In the genomic region with DNA sequence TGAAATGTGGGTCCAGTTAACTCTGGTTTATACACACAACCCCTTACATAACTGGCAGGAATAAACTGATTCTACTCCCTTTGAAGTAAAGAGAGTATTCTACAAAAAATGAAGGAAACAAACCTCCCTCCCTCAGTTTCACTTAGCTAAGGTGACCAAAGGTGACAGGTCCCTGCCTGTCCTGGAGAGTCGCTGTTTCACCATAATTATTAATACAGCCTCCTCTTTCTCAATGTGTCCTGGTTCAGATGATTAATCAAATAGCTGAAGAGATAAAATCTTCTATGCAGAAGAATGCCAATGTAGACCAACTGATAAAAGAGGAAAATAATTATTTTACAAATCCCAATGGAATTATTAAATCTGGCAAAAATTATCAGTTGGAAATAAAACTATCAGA, we compare ENCODE assay signal across 22 cellular contexts.
"Had no signal": no experiment of that assay in that cellular context is flagged by ENCODE, and none has a peak within 500 bp of the region (broad histone marks: within the 10 kb centered on the region; RNA-seq: fewer than 3 reads in every experiment).

No MANE protein-coding gene starts in this region.

- H3K4me3 Mint-ChIP-seq: activated naive CD8-positive, alpha-beta T cell; activated T-cell treated with anti-CD3 and anti-CD28 coated beads, Interleukin-2, amount 50 U/mL, for 24 hours; activated T-helper 17 cell treated with anti-CD3 and anti-CD28 coated beads, Interleukin-2, amount 50 U/mL, for 72 hours; naive B cell; neural crest cell; stimulated activated memory B cell treated with anti-CD40 and anti-IgM and Interleukin-4, amounts not matched to agents 10 μg/mL and 1 μg/mL and 100 μg/mL, for 72 hours; WTC11 had no signal

- H3K4me3 ChIP-seq: coronary artery, lower lobe of right lung, stomach, transverse colon had no signal

- H3K4me1 Mint-ChIP-seq: naive B cell; stimulated activated memory B cell treated with anti-CD40 and anti-IgM and Interleukin-4, amounts not matched to agents 10 μg/mL and 1 μg/mL and 100 μg/mL, for 72 hours; WTC11 had no signal

- H3K9me3 ChIP-seq: lower lobe of right lung, stomach, transverse colon had no signal

- H3K9me3 Mint-ChIP-seq: activated T-cell treated with anti-CD3 and anti-CD28 coated beads, Interleukin-2, amount 50 U/mL, for 24 hours; activated T-helper 17 cell treated with anti-CD3 and anti-CD28 coated beads, Interleukin-2, amount 50 U/mL, for 72 hours; naive B cell; neural crest cell; stimulated activated memory B cell treated with anti-CD40 and anti-IgM and Interleukin-4, amounts not matched to agents 10 μg/mL and 1 μg/mL and 100 μg/mL, for 72 hours; WTC11 had no signal

- H3K27ac ChIP-seq: coronary artery, lower lobe of right lung, stomach, transverse colon had no signal

- H3K27me3 ChIP-seq: stomach, transverse colon had no signal

- DNase-seq: activated CD4-positive, alpha-beta T cell treated with anti-CD3 and anti-CD28 coated beads, Interleukin-2, amount 50 U/mL, for 4 hours; activated CD8-positive, alpha-beta memory T cell treated with anti-CD3 and anti-CD28 coated beads for 24 hours; activated CD8-positive, alpha-beta memory T cell treated with anti-CD3 and anti-CD28 coated beads, Interleukin-2, amount 50 U/mL, for 4 hours; activated T-cell treated with anti-CD3 and anti-CD28 coated beads, Interleukin-2, amount 50 U/mL, for 24 hours; left colon; lower lobe of right lung; naive B cell; occipital lobe; small intestine; stimulated activated CD4-positive, alpha-beta T cell treated with anti-CD3 and anti-CD28 coated beads, Interleukin-15, amount 100 ng/mL, for 24 hours; stomach; T1000; transverse colon had no signal

- H3K36me3 ChIP-seq: transverse colon had no signal

- H3K27ac Mint-ChIP-seq: activated naive CD8-positive, alpha-beta T cell; activated T-cell treated with anti-CD3 and anti-CD28 coated beads, Interleukin-2, amount 50 U/mL, for 24 hours; activated T-helper 17 cell treated with anti-CD3 and anti-CD28 coated beads, Interleukin-2, amount 50 U/mL, for 72 hours; naive B cell; stimulated activated memory B cell treated with anti-CD40 and anti-IgM and Interleukin-4, amounts not matched to agents 10 μg/mL and 1 μg/mL and 100 μg/mL, for 72 hours; WTC11 had no signal

- H3K27me3 Mint-ChIP-seq: activated naive CD8-positive, alpha-beta T cell; activated T-cell treated with anti-CD3 and anti-CD28 coated beads, Interleukin-2, amount 50 U/mL, for 24 hours; activated T-helper 17 cell treated with anti-CD3 and anti-CD28 coated beads, Interleukin-2, amount 50 U/mL, for 72 hours; stimulated activated memory B cell treated with anti-CD40 and anti-IgM and Interleukin-4, amounts not matched to agents 10 μg/mL and 1 μg/mL and 100 μg/mL, for 72 hours had no signal

- H3K36me3 Mint-ChIP-seq: naive B cell; stimulated activated memory B cell treated with anti-CD40 and anti-IgM and Interleukin-4, amounts not matched to agents 10 μg/mL and 1 μg/mL and 100 μg/mL, for 72 hours; WTC11 had no signal

- FAIRE-seq: astrocyte, keratinocyte, small intestine, urothelium cell line had no signal
